Comparison of ENCODE assay signal across 38 cellular contexts in the genomic region with DNA sequence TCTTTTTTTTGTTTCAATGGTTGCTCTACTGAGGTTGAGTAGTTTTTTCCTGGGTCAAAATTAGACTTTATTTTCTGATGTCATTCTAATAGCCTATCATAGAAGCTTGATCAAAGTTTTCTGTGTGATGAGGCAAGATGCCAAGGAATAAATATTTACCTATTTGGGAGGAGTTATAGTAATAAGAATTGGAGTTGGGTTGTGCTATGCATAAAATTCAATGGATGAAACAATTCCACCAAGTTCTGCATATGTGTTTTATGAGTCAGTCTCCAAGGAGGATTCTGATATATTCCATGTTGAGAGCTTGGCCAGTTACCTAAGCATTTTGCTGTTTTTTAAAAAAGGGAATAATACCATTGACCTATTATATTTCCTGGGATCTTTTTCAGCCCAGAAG.
"Had no signal": no experiment of that assay in that cellular context is flagged by ENCODE, and none has a peak within 500 bp of the region (broad histone marks: within the 10 kb centered on the region; RNA-seq: fewer than 3 reads in every experiment).

No MANE protein-coding gene starts in this region.

- H3K36me3 ChIP-seq: adrenal gland, uterus had no signal

- H3K27ac Mint-ChIP-seq: activated naive CD4-positive, alpha-beta T cell treated with anti-CD3 and anti-CD28 coated beads for 36 hours; activated naive CD8-positive, alpha-beta T cell treated with anti-CD3 and anti-CD28 coated beads for 36 hours; activated T-helper 1 cell treated with anti-CD3 and anti-CD28 coated beads, Interleukin-12 subunit alpha, Interleukin-12 subunit beta, Interleukin-2, Interleukin-4 antibody, amounts not matched to agents 30 ng/mL and 10 ng/mL and 1 ng/mL, durations not matched to agents 14 hours and 24 hours and 36 hours; natural killer cell; neural progenitor cell; stimulated activated memory B cell treated with anti-CD40 and anti-IgM and Interleukin-4, amounts not matched to agents 10 μg/mL and 1 μg/mL and 100 μg/mL, for 72 hours; stimulated activated naive CD8-positive, alpha-beta T cell treated with anti-CD3 and anti-CD28 coated beads, Interleukin-15, amount 100 ng/mL, for 72 hours; type B pancreatic cell had no signal

- H3K9me3 Mint-ChIP-seq: activated naive CD4-positive, alpha-beta T cell treated with anti-CD3 and anti-CD28 coated beads for 36 hours; activated naive CD8-positive, alpha-beta T cell treated with anti-CD3 and anti-CD28 coated beads for 36 hours; activated T-helper 1 cell treated with anti-CD3 and anti-CD28 coated beads, Interleukin-12 subunit alpha, Interleukin-12 subunit beta, Interleukin-2, Interleukin-4 antibody, amounts not matched to agents 30 ng/mL and 10 ng/mL and 1 ng/mL, durations not matched to agents 14 hours and 24 hours and 36 hours; natural killer cell; neural progenitor cell; stimulated activated memory B cell treated with anti-CD40 and anti-IgM and Interleukin-4, amounts not matched to agents 10 μg/mL and 1 μg/mL and 100 μg/mL, for 72 hours; stimulated activated naive CD8-positive, alpha-beta T cell treated with anti-CD3 and anti-CD28 coated beads, Interleukin-15, amount 100 ng/mL, for 72 hours; type B pancreatic cell had no signal

- FAIRE-seq: TTC549 had no signal

- DNase-seq: activated CD4-positive, alpha-beta T cell treated with anti-CD3 and anti-CD28 coated beads for 48 hours; activated CD4-positive, alpha-beta T cell treated with anti-CD3 and anti-CD28 coated beads, Interleukin-2, amount 50 U/mL, for 48 hours; activated CD8-positive, alpha-beta memory T cell treated with anti-CD3 and anti-CD28 coated beads for 24 hours; activated effector memory CD4-positive, alpha-beta T cell treated with anti-CD3 and anti-CD28 coated beads, Interleukin-2, amount 50 U/mL, for 16 hours; activated naive CD4-positive, alpha-beta T cell treated with anti-CD3 and anti-CD28 coated beads for 36 hours; activated naive CD8-positive, alpha-beta T cell treated with anti-CD3 and anti-CD28 coated beads for 36 hours; activated T-cell treated with anti-CD3 and anti-CD28 coated beads, Interleukin-2, amount 50 U/mL, for 1 hour; adrenal gland; aorta; body of pancreas; cerebellar nuclear complex; islet precursor cell; left ventricle myocardium inferior; mesendoderm; natural killer cell; retina; stimulated activated CD4-positive, alpha-beta T cell treated with anti-CD3 and anti-CD28 coated beads, Interleukin-1b, Interleukin-23, amount 100 ng/mL, for 48 hours; stimulated activated CD4-positive, alpha-beta T cell treated with anti-CD3 and anti-CD28 coated beads, Interleukin-4, amount 100 ng/mL, for 4 hours; stimulated activated CD8-positive, alpha-beta memory T cell treated with anti-CD3 and anti-CD28 coated beads, Interleukin-4, amount 100 ng/mL, for 48 hours; stimulated activated naive CD8-positive, alpha-beta T cell treated with anti-CD3 and anti-CD28 coated beads, Interleukin-15, amount 100 ng/mL, for 72 hours; substantia nigra; T-helper 9 cell; uterus; WERI-Rb-1 had no signal

- H3K9me3 ChIP-seq: adrenal gland, body of pancreas, esophagus muscularis mucosa, gastroesophageal sphincter, left ventricle myocardium inferior, uterus had no signal

- H3K27me3 Mint-ChIP-seq: activated naive CD8-positive, alpha-beta T cell treated with anti-CD3 and anti-CD28 coated beads for 36 hours; stimulated activated memory B cell treated with anti-CD40 and anti-IgM and Interleukin-4, amounts not matched to agents 10 μg/mL and 1 μg/mL and 100 μg/mL, for 72 hours; stimulated activated naive CD8-positive, alpha-beta T cell treated with anti-CD3 and anti-CD28 coated beads, Interleukin-15, amount 100 ng/mL, for 72 hours; type B pancreatic cell had no signal

- H3K27me3 ChIP-seq: adrenal gland, body of pancreas, cardiac muscle cell, esophagus muscularis mucosa, gastroesophageal sphincter, hepatocyte, neural progenitor cell, uterus had no signal

- H3K4me1 ChIP-seq: adrenal gland, body of pancreas, esophagus muscularis mucosa, gastroesophageal sphincter, left ventricle myocardium inferior, neural progenitor cell, uterus had no signal

- ATAC-seq: activated CD4-positive, CD25-positive, alpha-beta regulatory T cell treated with anti-CD3 and anti-CD28 coated beads, Interleukin-2, amount 50 U/mL, for 24 hours; body of pancreas; gastroesophageal sphincter; natural killer cell; sciatic nerve; stimulated activated memory B cell treated with anti-CD40 and anti-IgM and Interleukin-4, amounts not matched to agents 10 μg/mL and 1 μg/mL and 100 μg/mL, for 72 hours; stimulated activated naive CD8-positive, alpha-beta T cell treated with anti-CD3 and anti-CD28 coated beads, Interleukin-15, amount 100 ng/mL, for 72 hours had no signal

- H3K27ac ChIP-seq: adrenal gland, body of pancreas, cardiac muscle cell, coronary artery, esophagus muscularis mucosa, gastroesophageal sphincter, hepatocyte, left ventricle myocardium inferior, neural progenitor cell, uterus, WERI-Rb-1 had no signal

- H3K4me3 Mint-ChIP-seq: activated naive CD4-positive, alpha-beta T cell treated with anti-CD3 and anti-CD28 coated beads for 36 hours; activated naive CD8-positive, alpha-beta T cell treated with anti-CD3 and anti-CD28 coated beads for 36 hours; activated T-helper 1 cell treated with anti-CD3 and anti-CD28 coated beads, Interleukin-12 subunit alpha, Interleukin-12 subunit beta, Interleukin-2, Interleukin-4 antibody, amounts not matched to agents 30 ng/mL and 10 ng/mL and 1 ng/mL, durations not matched to agents 14 hours and 24 hours and 36 hours; natural killer cell; neural progenitor cell; stimulated activated memory B cell treated with anti-CD40 and anti-IgM and Interleukin-4, amounts not matched to agents 10 μg/mL and 1 μg/mL and 100 μg/mL, for 72 hours; stimulated activated naive CD8-positive, alpha-beta T cell treated with anti-CD3 and anti-CD28 coated beads, Interleukin-15, amount 100 ng/mL, for 72 hours; type B pancreatic cell had no signal

- H3K4me1 Mint-ChIP-seq: activated naive CD8-positive, alpha-beta T cell treated with anti-CD3 and anti-CD28 coated beads for 36 hours; natural killer cell; neural progenitor cell; stimulated activated memory B cell treated with anti-CD40 and anti-IgM and Interleukin-4, amounts not matched to agents 10 μg/mL and 1 μg/mL and 100 μg/mL, for 72 hours; stimulated activated naive CD8-positive, alpha-beta T cell treated with anti-CD3 and anti-CD28 coated beads, Interleukin-15, amount 100 ng/mL, for 72 hours had no signal

- H3K4me3 ChIP-seq: adrenal gland, body of pancreas, cardiac muscle cell, coronary artery, esophagus muscularis mucosa, gastroesophageal sphincter, hepatocyte, left ventricle myocardium inferior, lung, neural progenitor cell, smooth muscle cell, uterus had no signal

- H3K4me2 ChIP-seq: hepatocyte, neural progenitor cell, smooth muscle cell had no signal
